ENCODE assay signal across 8 cellular contexts in genomic region chr3:156816794-156817741, GRCh38. TPM values are rescaled to one million over a fixed set of nuclear protein-coding genes. Genes with fewer than 3 reads are reported as not detected.
A peak's percentile ranks its signal among the peaks of the same experiment; 100 is the strongest.
DNase-seq lines count a peak whose midpoint lies in the region; ATAC-seq lines count a peak whose summit lies in the region.

No MANE protein-coding gene starts in this region.

- peaks cover 30% of the 10 kb centered on the region for H3K4me1 ChIP-seq in BLaER1
- peaks cover 11% of the 10 kb centered on the region for H3K4me1 ChIP-seq in mesenchymal stem cell (ENCODE audit: control insufficient read depth, insufficient read depth, low read depth, low read length)

- no peak overlapping the region for H2AK5ac ChIP-seq in mesenchymal stem cell (ENCODE audit: low read length, severe bottlenecking)

- peak overlapping the region; percentile 27 to 99 for H3K4ac ChIP-seq in mesenchymal stem cell (ENCODE audit: low read depth in 1 of 2, low read length in 2 of 2)

- peak overlapping the region; percentile 82 for H3K4me2 ChIP-seq in BLaER1
- H3K4me2 ChIP-seq in mesenchymal stem cell (ENCODE audit: low read length, poor library complexity, severe bottlenecking), result peak overlapping the region; percentile 90

- no peaks in the 10 kb centered on the region for H3K9me3 ChIP-seq in BLaER1
- no peaks in the 10 kb centered on the region for H3K9me3 ChIP-seq in mesenchymal stem cell (ENCODE audit: control insufficient read depth, low read length)

- ATAC-seq in GM19043 (IDR thresholded peaks at IDR 0.05; ENCODE audit: low read depth, unreplicated experiment), result peak; percentile 62
- peak; percentile 69 for ATAC-seq in HG03196 (IDR thresholded peaks at IDR 0.05; ENCODE audit: unreplicated experiment)

- H2BK5ac ChIP-seq in mesenchymal stem cell (ENCODE audit: low read depth, low read length, poor library complexity, severe bottlenecking), result peak overlapping the region; percentile 92

- H4K8ac ChIP-seq in mesenchymal stem cell (ENCODE audit: low read length), result peak overlapping the region; percentile 82

- peak overlapping the region; percentile 90 for H4K91ac ChIP-seq in mesenchymal stem cell (ENCODE audit: low read length)

- H4K20me1 ChIP-seq in BLaER1, result no peaks in the 10 kb centered on the region

- H3K14ac ChIP-seq in mesenchymal stem cell (ENCODE audit: low read length in 2 of 2), result peak overlapping the region in 1 of 2 experiments; percentile 96

- H3K27ac ChIP-seq in BLaER1 (peak overlapping the region; percentile 31; the same call in 1 of the 2 replicates), mesenchymal stem cell (ENCODE audit: low read length, poor library complexity, severe bottlenecking) (peak overlapping the region; percentile 95)

- peak overlapping the region; percentile 80 for H2BK120ac ChIP-seq in mesenchymal stem cell (ENCODE audit: low read depth, low read length)

- H3K9ac ChIP-seq in BLaER1, result peak overlapping the region; percentile 59
- peak overlapping the region; percentile 91 for H3K9ac ChIP-seq in mesenchymal stem cell (ENCODE audit: low read length)

- H3K27me3 ChIP-seq in BLaER1 (peaks cover 13% of the 10 kb centered on the region), mesenchymal stem cell (ENCODE audit: control insufficient read depth in 1 of 2, insufficient read depth in 1 of 2, low read length in 2 of 2) (no peaks in the 10 kb centered on the region)

- DNase-seq in NCI-H69 (lab: John Stamatoyannopoulos, UW) (peak; percentile 83), mesenchymal stem cell (peak; percentile 97)
- peak; percentile 96 for DNase-seq in activated CD8-positive, alpha-beta memory T cell treated with anti-CD3 and anti-CD28 coated beads for 24 hours
- DNase-seq in effector CD8-positive, alpha-beta T cell (lab: John Stamatoyannopoulos, UW), result peak; percentile 60
- peak; percentile 78 for DNase-seq in stimulated activated CD8-positive, alpha-beta memory T cell treated with anti-CD3 and anti-CD28 coated beads, Interleukin-12 subunit alpha, Interleukin-12 subunit beta, amount 100 ng/mL, for 4 hours (ENCODE audit: low read depth)

- H3K4me3 ChIP-seq in BLaER1 (peak overlapping the region; percentile 68), mesenchymal stem cell (ENCODE audit: insufficient read depth in 1 of 2, low read depth in 1 of 2, low read length in 2 of 2) (peak overlapping the region; percentile 58 to 78)

- H3K79me1 ChIP-seq in mesenchymal stem cell (replicated peaks; ENCODE audit: low read length, poor library complexity, severe bottlenecking), result peaks cover 4% of the 10 kb centered on the region

- 1% methylated on average over 67 of the region's 72 CpGs for WGBS in mesenchymal stem cell

- peak overlapping the region in 1 of 2 experiments; percentile 81 for H2BK12ac ChIP-seq in mesenchymal stem cell (ENCODE audit: low read length in 2 of 2)

- peak overlapping the region; percentile 40 for H2BK15ac ChIP-seq in mesenchymal stem cell (ENCODE audit: low read depth, poor library complexity, severe bottlenecking)

- H2AFZ ChIP-seq in mesenchymal stem cell (ENCODE audit: low read depth, low read length), result peak overlapping the region; percentile 81

- peak overlapping the region; percentile 65 to 83 for H3K18ac ChIP-seq in mesenchymal stem cell (ENCODE audit: low read depth in 1 of 2, low read length in 2 of 2)

- H3K23ac ChIP-seq in mesenchymal stem cell (ENCODE audit: low read length in 2 of 2), result peak overlapping the region in 1 of 2 experiments; percentile 78

- H3K36me3 ChIP-seq in BLaER1 (no peaks in the 10 kb centered on the region), mesenchymal stem cell (ENCODE audit: control insufficient read depth in 1 of 2, insufficient read depth in 2 of 2, low read depth in 1 of 2, low read length in 2 of 2) (no peaks in the 10 kb centered on the region)

RNA-seq across cellular contexts. Expression of gene LEKR1, which starts 9.1 kb away (rescaled TPM):
- polyA plus RNA-seq in mesenchymal stem cell (2013, experiment 1 of 2), result 0.12 TPM
- 0.23 TPM for polyA plus RNA-seq in mesenchymal stem cell (2013, experiment 2 of 2)

Comparison
In these comparisons a context has a peak if more than half of its experiments do, and no peak if none do; other contexts are left out.
1. Peak in every context shown above with its lines: DNase-seq, ATAC-seq, H3K4me3 ChIP-seq and H3K27ac ChIP-seq.